ENCODE assay signal across 8 cellular contexts in the genomic region with DNA sequence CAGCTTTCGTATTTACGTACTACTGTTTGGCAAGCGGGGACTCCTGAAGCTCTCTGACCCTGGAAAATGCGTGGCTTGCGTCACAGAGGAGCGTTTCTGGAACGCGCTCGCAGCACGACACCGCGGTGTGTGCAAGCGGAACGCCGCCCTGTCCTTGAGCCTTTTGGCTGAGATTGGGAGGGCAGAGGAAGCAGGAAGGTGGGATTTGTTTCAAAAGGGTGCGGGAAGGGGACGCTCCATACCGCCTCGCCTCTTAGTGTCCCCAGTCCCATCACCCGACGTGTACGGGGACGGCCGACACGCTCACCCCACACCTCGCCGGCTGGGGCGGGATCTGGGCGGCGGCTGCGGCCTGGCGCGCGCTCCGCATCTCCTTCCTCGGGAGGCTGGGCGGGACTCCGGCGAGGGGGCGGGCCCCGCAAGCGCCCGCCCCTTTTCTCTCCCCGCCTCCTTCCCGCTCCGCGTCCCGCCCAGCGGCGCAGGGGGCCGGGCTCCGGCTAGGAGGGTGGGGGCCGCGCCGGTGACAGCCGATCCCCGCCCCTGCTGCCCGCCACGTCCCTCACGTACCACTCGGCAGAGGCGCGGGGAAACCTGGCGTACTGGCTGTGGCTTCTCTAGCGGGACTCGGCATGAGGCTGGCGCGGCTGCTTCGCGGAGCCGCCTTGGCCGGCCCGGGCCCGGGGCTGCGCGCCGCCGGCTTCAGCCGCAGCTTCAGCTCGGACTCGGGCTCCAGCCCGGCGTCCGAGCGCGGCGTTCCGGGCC. TPM values are rescaled to one million over a fixed set of nuclear protein-coding genes. Genes with fewer than 3 reads are reported as not detected.
DNase-seq lines count a peak whose midpoint lies in the region; ATAC-seq lines count a peak whose summit lies in the region.

A gene (plus strand): TSS at position 569 of the 762 bp plus-strand sequence. CDS start 61 bp downstream, at position 630.

- peak; percentile 98 for DNase-seq in AG20443 (ENCODE audit: low spot score)
- peak; percentile 88 for DNase-seq in NCI-H460 (ENCODE audit: extremely low read depth, low read depth)
- DNase-seq in activated CD4-positive, alpha-beta T cell treated with anti-CD3 and anti-CD28 coated beads for 1 hour: peak; percentile 90
- DNase-seq in cerebellum (ENCODE audit: low spot score): peak; percentile 97
- DNase-seq in kidney glomerular epithelial cell (lab: John Stamatoyannopoulos, UW): peak; percentile 66
- peak; percentile 79 to 81 for DNase-seq in stimulated activated CD4-positive, alpha-beta T cell treated with anti-CD3 and anti-CD28 coated beads, Interleukin-1b, Interleukin-23, amount 100 ng/mL, for 1 hour (ENCODE audit: low read depth in 2 of 2)

- ATAC-seq in GM19043 (IDR thresholded peaks at IDR 0.05; ENCODE audit: low read depth, unreplicated experiment) (peak; percentile 86), HG03354 (IDR thresholded peaks at IDR 0.05; ENCODE audit: poor library complexity, severe bottlenecking, unreplicated experiment) (peak; percentile 88)

RNA-seq across cellular contexts. Expression of the gene that starts here (rescaled TPM):
- total RNA-seq in NCI-H460 (2014; rRNA removed; shearing (Covaris generic)): 49.9 and 50.7 TPM in 2 replicates
- polyA plus RNA-seq in NCI-H460 (2014; cell fraction: nucleus; rRNA removed): 26.2 and 34.0 TPM in 2 replicates
- total RNA-seq in cerebellum: 13.1 TPM

Comparison
In these comparisons a context has a peak if more than half of its experiments do, and no peak if none do; other contexts are left out.
1. Peak in every context shown above with its lines: DNase-seq and ATAC-seq.